ENCODE assay signal across 10 cellular contexts in genomic region chr1:44408181-44409018, GRCh38. TPM values are rescaled to one million over a fixed set of nuclear protein-coding genes. Genes with fewer than 3 reads are reported as not detected.
DNase-seq lines count a peak whose midpoint lies in the region; ATAC-seq, FAIRE-seq and TF ChIP-seq lines count a peak whose summit lies in the region.
"Had no signal": no experiment of that assay in that cellular context is flagged by ENCODE, and none has a peak within 500 bp of the region (broad histone marks: within the 10 kb centered on the region; RNA-seq: fewer than 3 reads in every experiment).

No MANE protein-coding gene starts in this region.

- peak overlapping the region; percentile 22; the same call in 1 of the 2 replicates for H3K9ac ChIP-seq in OCI-LY3 (ENCODE audit: low read length)
- H3K9ac ChIP-seq in neuronal stem cell (ENCODE audit: low read depth, low read length, poor library complexity): no peak overlapping the region

- H3K4me3 ChIP-seq in OCI-LY3 (ENCODE audit: low read length): peak overlapping the region; percentile 78
- peak overlapping the region; percentile 56 for H3K4me3 ChIP-seq in ectodermal cell (ENCODE audit: insufficient read depth, low read depth, low read length)
- peak overlapping the region in 1 of 2 donors; percentile 99 for H3K4me3 ChIP-seq in neuronal stem cell (ENCODE audit: low read length in 2 of 2)

- H3K27ac ChIP-seq in OCI-LY3 (ENCODE audit: low read length) (no peak overlapping the region), ectodermal cell (ENCODE audit: insufficient read depth, low read depth, low read length, poor library complexity, severe bottlenecking) (no peak overlapping the region), neuronal stem cell (replicated peaks; ENCODE audit: low read length) (no peak overlapping the region)
- H3K27ac ChIP-seq: transverse colon had no signal

- no peak overlapping the region for H4K8ac ChIP-seq in neuronal stem cell (ENCODE audit: low read depth, low read length)

- H3K4ac ChIP-seq in neuronal stem cell (ENCODE audit: low read length): no peak overlapping the region

- H3K36me3 ChIP-seq in OCI-LY3 (replicated peaks; ENCODE audit: low read depth, low read length): no peaks in the 10 kb centered on the region
- no peaks in the 10 kb centered on the region for H3K36me3 ChIP-seq in ectodermal cell (ENCODE audit: control insufficient read depth, insufficient read depth, low read length)
- H3K36me3 ChIP-seq in neuronal stem cell (replicated peaks in 1 of 2; ENCODE audit: control insufficient read depth in 2 of 2, insufficient read depth in 2 of 2, low read length in 2 of 2): peaks cover 0 to 27% of the 10 kb centered on the region in 2 donors
- H3K36me3 ChIP-seq: transverse colon had no signal

- H3K79me1 ChIP-seq in neuronal stem cell (ENCODE audit: low read depth, low read length): no peaks in the 10 kb centered on the region

- H4K20me1 ChIP-seq in OCI-LY3 (ENCODE audit: insufficient read depth, low read length): no peaks in the 10 kb centered on the region

- H2AK5ac ChIP-seq in neuronal stem cell (ENCODE audit: low read depth, low read length): no peak overlapping the region

- H3K23ac ChIP-seq in neuronal stem cell (ENCODE audit: low read depth, low read length, poor library complexity): no peak overlapping the region

- H3K18ac ChIP-seq in neuronal stem cell (ENCODE audit: low read length): peak overlapping the region; percentile 83

- peak; percentile 69 for FAIRE-seq in GM18507 (lab: Jason Lieb, UNC)
- FAIRE-seq: bronchial epithelial cell had no signal

- no peaks in the 10 kb centered on the region for H3K79me2 ChIP-seq in OCI-LY3 (ENCODE audit: low read length)

- no peaks in the 10 kb centered on the region for H3K9me3 ChIP-seq in OCI-LY3 (ENCODE audit: insufficient read depth, low read length)
- no peaks in the 10 kb centered on the region for H3K9me3 ChIP-seq in ectodermal cell (ENCODE audit: control insufficient read depth, low read length)
- no peaks in the 10 kb centered on the region for H3K9me3 ChIP-seq in neuronal stem cell (replicated peaks in 1 of 2; ENCODE audit: control insufficient read depth in 2 of 2, insufficient read depth in 1 of 2, low read depth in 1 of 2, low read length in 2 of 2)
- H3K9me3 ChIP-seq: transverse colon had no signal

- no peak for TF ChIP-seq CTCF in OCI-LY3 (IDR thresholded peaks at IDR 0.05; ENCODE audit: low read depth, low read length)

- H2BK5ac ChIP-seq in neuronal stem cell (ENCODE audit: low read length): no peak overlapping the region

- no peak for DNase-seq in GM18507 (ENCODE audit: extremely low spot score, insufficient read length, low read depth)
- peak; percentile 64 for DNase-seq in neuronal stem cell (ENCODE audit: low spot score)
- DNase-seq in DMS53 (lab: John Stamatoyannopoulos, UW): no peak
- DNase-seq in OCI-M2 (lab: John Stamatoyannopoulos, UW; ENCODE audit: unreplicated experiment): no peak
- DNase-seq: transverse colon had no signal

- ATAC-seq in HG02885 (IDR thresholded peaks at IDR 0.05; ENCODE audit: poor library complexity, unreplicated experiment): no peak
- ATAC-seq in HG02588 (IDR thresholded peaks at IDR 0.05; ENCODE audit: unreplicated experiment): no peak

- peak overlapping the region; percentile 38 for H2BK120ac ChIP-seq in neuronal stem cell (ENCODE audit: low read depth, low read length)

- no peak overlapping the region for H4K91ac ChIP-seq in neuronal stem cell (ENCODE audit: low read depth, low read length, poor library complexity)

- H3K27me3 ChIP-seq in OCI-LY3 (ENCODE audit: low read depth, low read length): peaks cover 9% of the 10 kb centered on the region; the same call in 1 of the 2 replicates
- peaks cover 82% of the 10 kb centered on the region for H3K27me3 ChIP-seq in ectodermal cell (ENCODE audit: control insufficient read depth, insufficient read depth, low read length, poor library complexity, severe bottlenecking)
- H3K27me3 ChIP-seq in neuronal stem cell (ENCODE audit: control insufficient read depth in 3 of 3, insufficient read depth in 3 of 3, low read depth in 1 of 3, low read length in 3 of 3): peaks cover 0 to 72% (median 23%) of the 10 kb centered on the region in 3 experiments

- no peak overlapping the region for H2BK12ac ChIP-seq in neuronal stem cell (ENCODE audit: low read length)

- WGBS in ectodermal cell, 2 experiments: 1% methylated on average over 38 of the region's 38 CpGs
- no CpG with 5 or more reads among the region's 38 CpGs for WGBS in neuronal stem cell (ENCODE audit: extremely low coverage in 2 of 2, insufficient read length in 2 of 2, insufficient replicate concordance in 1 of 2), 2 donors

- H3K4me1 ChIP-seq in OCI-LY3 (ENCODE audit: low read length) (peaks cover 8% of the 10 kb centered on the region), ectodermal cell (ENCODE audit: control insufficient read depth, insufficient read depth, low read length) (peaks cover 5% of the 10 kb centered on the region), neuronal stem cell (ENCODE audit: control insufficient read depth in 2 of 2, insufficient read depth in 1 of 2, low read depth in 1 of 2, low read length in 2 of 2) (peaks cover 14 to 29% of the 10 kb centered on the region in 2 donors)

- no peak overlapping the region for H3K14ac ChIP-seq in neuronal stem cell (ENCODE audit: low read length)

- H2BK15ac ChIP-seq in neuronal stem cell (ENCODE audit: low read length): peak overlapping the region; percentile 21

- no peak overlapping the region for H2AFZ ChIP-seq in OCI-LY3 (ENCODE audit: low read depth, low read length)
- peak overlapping the region; percentile 7 for H2AFZ ChIP-seq in neuronal stem cell (ENCODE audit: low read length)

- H3K4me2 ChIP-seq in OCI-LY3 (ENCODE audit: low read length) (peak overlapping the region; percentile 82), neuronal stem cell (ENCODE audit: insufficient read depth, low read length, poor library complexity, severe bottlenecking) (no peak overlapping the region)

RNA-seq across cellular contexts. Expression of gene RNF220, which starts 3.3 kb away (rescaled TPM):
- polyA plus RNA-seq in ectodermal cell (2013, experiment 1 of 4): 112 TPM
- polyA plus RNA-seq in ectodermal cell (2013, experiment 2 of 4): 93.8 TPM
- 83.3 TPM for polyA plus RNA-seq in ectodermal cell (2013, experiment 3 of 4)
- 88.2 TPM for polyA plus RNA-seq in ectodermal cell (2013, experiment 4 of 4)
- 105 TPM for polyA plus RNA-seq in neuronal stem cell (2013, experiment 1 of 2)
- 97.3 TPM for polyA plus RNA-seq in neuronal stem cell (2013, experiment 2 of 2)

RNA-seq across cellular contexts. Expression of gene ERI3, which starts 53.3 kb away (rescaled TPM):
- polyA plus RNA-seq in ectodermal cell (2013, experiment 1 of 4): 67.3 TPM
- 69.4 TPM for polyA plus RNA-seq in ectodermal cell (2013, experiment 2 of 4)
- 62.8 TPM for polyA plus RNA-seq in ectodermal cell (2013, experiment 3 of 4)
- 70.2 TPM for polyA plus RNA-seq in ectodermal cell (2013, experiment 4 of 4)
- polyA plus RNA-seq in neuronal stem cell (2013, experiment 1 of 2): 64.6 TPM
- polyA plus RNA-seq in neuronal stem cell (2013, experiment 2 of 2): 61.4 TPM
